In genomic region chr7:124552217-124552616, GRCh38 we compare ENCODE assay signal across 13 cellular contexts.
"Had no signal": no experiment of that assay in that cellular context is flagged by ENCODE, and none has a peak within 500 bp of the region (broad histone marks: within the 10 kb centered on the region; RNA-seq: fewer than 3 reads in every experiment).

No MANE protein-coding gene starts in this region.

- H3K4me3 ChIP-seq: prostate gland, right atrium auricular region, skin epidermis, tibial nerve had no signal

- DNase-seq: activated CD4-positive, CD25-positive, alpha-beta regulatory T cell treated with anti-CD3 and anti-CD28 coated beads, Interleukin-2, amount 50 U/mL, for 72 hours; activated CD8-positive, alpha-beta memory T cell treated with anti-CD3 and anti-CD28 coated beads for 24 hours; activated CD8-positive, alpha-beta memory T cell treated with anti-CD3 and anti-CD28 coated beads, Interleukin-2, amount 50 U/mL, for 48 hours; activated effector memory CD4-positive, alpha-beta T cell treated with Interleukin-2 at 50 U/mL for 16 hours; activated T-cell treated with anti-CD3 and anti-CD28 coated beads, Interleukin-2, amount 50 U/mL, for 48 hours; immature natural killer cell; left ventricle myocardium superior; naive B cell had no signal

- ATAC-seq: left ventricle myocardium superior had no signal

- H3K4me1 ChIP-seq: prostate gland, right atrium auricular region, tibial nerve had no signal

- H3K27me3 ChIP-seq: right atrium auricular region, tibial nerve had no signal

- H3K27ac ChIP-seq: prostate gland, right atrium auricular region, skin epidermis, tibial nerve, VCaP had no signal
